ENCODE assay signal across 9 cellular contexts in genomic region chr11:40491341-40491740, GRCh38.
"Had no signal": no experiment of that assay in that cellular context is flagged by ENCODE, and none has a peak within 500 bp of the region (broad histone marks: within the 10 kb centered on the region; RNA-seq: fewer than 3 reads in every experiment).

No MANE protein-coding gene starts in this region.

- FAIRE-seq: HepG2, K562 had no signal

- H3K36me3 ChIP-seq: HAP-1 had no signal

- H2AFZ ChIP-seq: GM23248 had no signal

- DNase-seq: GM23248, GOT3, H7, HFFc6 had no signal

- ATAC-seq: HCT116, HepG2, K562 had no signal

- H3K27ac ChIP-seq: GM23248, HL-60 had no signal

- H3K4me3 ChIP-seq: GM23248, HAP-1, K562 had no signal

- H3K9me3 ChIP-seq: HAP-1 had no signal

- H3K9ac ChIP-seq: GM23248 had no signal

- H3K4me1 ChIP-seq: HAP-1 had no signal
